8 cellular contexts compared by ENCODE assay signal in genomic region chr1:65255088-65256050, GRCh38. TPM values are rescaled to one million over a fixed set of nuclear protein-coding genes. Genes with fewer than 3 reads are reported as not detected.
DNase-seq lines count a peak whose midpoint lies in the region; ATAC-seq lines count a peak whose summit lies in the region.

No MANE protein-coding gene starts in this region.

- H3K27me3 ChIP-seq in subcutaneous abdominal adipose tissue (ENCODE audit: control insufficient read depth in 5 of 5, insufficient read depth in 4 of 5, low read length in 5 of 5), result peaks cover 0 to 11% (median 0%) of the 10 kb centered on the region in 5 donors

- no peak overlapping the region for H3K27ac ChIP-seq in subcutaneous abdominal adipose tissue (ENCODE audit: low read depth, low read length)

- no peak for ATAC-seq in central memory CD8-positive, alpha-beta T cell (replicated peaks; ENCODE audit: extremely low read depth, poor library complexity, severe bottlenecking)
- ATAC-seq in left colon (peak; percentile 25), esophagus mucosa (no peak)

- H3K4me1 Mint-ChIP-seq in T-helper 1 cell treated with Interleukin-12 subunit alpha and Interleukin-12 subunit beta and Interleukin-4 antibody, amounts not matched to agents 30 μg/mL and 1 μg/mL, for 36 hours (ENCODE audit: low read depth), result peaks cover 27% of the 10 kb centered on the region
- peaks cover 18% of the 10 kb centered on the region for H3K4me1 Mint-ChIP-seq in central memory CD8-positive, alpha-beta T cell

- no peaks in the 10 kb centered on the region for H3K36me3 ChIP-seq in subcutaneous abdominal adipose tissue (ENCODE audit: control insufficient read depth in 5 of 5, insufficient read depth in 5 of 5, low read length in 5 of 5)

- H3K9ac ChIP-seq in subcutaneous abdominal adipose tissue (ENCODE audit: low read length in 5 of 5), result peak overlapping the region in 3 of 5 donors; percentile 65 to 77 (median 71)

- peaks cover 5 to 19% (median 16%) of the 10 kb centered on the region in 5 donors for H3K4me1 ChIP-seq in subcutaneous abdominal adipose tissue (ENCODE audit: control insufficient read depth in 5 of 5, insufficient read depth in 5 of 5, low read length in 5 of 5)

- peaks cover 6% of the 10 kb centered on the region for H3K36me3 Mint-ChIP-seq in T-helper 1 cell treated with Interleukin-12 subunit alpha and Interleukin-12 subunit beta and Interleukin-4 antibody, amounts not matched to agents 30 μg/mL and 1 μg/mL, for 36 hours (ENCODE audit: low read depth)
- H3K36me3 Mint-ChIP-seq in central memory CD8-positive, alpha-beta T cell (ENCODE audit: insufficient read depth), result peaks cover 7% of the 10 kb centered on the region

- no peak for DNase-seq in T-helper 1 cell
- DNase-seq in NCI-H69 (lab: John Stamatoyannopoulos, UW), result peak; percentile 69
- DNase-seq in central memory CD8-positive, alpha-beta T cell (ENCODE audit: low spot score in 2 of 2), result no peak
- peak in 1 of 2 donors; percentile 11 for DNase-seq in left colon
- DNase-seq in iPS-NIHi11 (ENCODE audit: low spot score), result no peak

- no peaks in the 10 kb centered on the region for H3K9me3 Mint-ChIP-seq in T-helper 1 cell treated with Interleukin-12 subunit alpha and Interleukin-12 subunit beta and Interleukin-4 antibody, amounts not matched to agents 30 μg/mL and 1 μg/mL, for 36 hours
- H3K9me3 Mint-ChIP-seq in central memory CD8-positive, alpha-beta T cell, result no peaks in the 10 kb centered on the region

- H3K4me3 ChIP-seq in subcutaneous abdominal adipose tissue (ENCODE audit: low read depth in 1 of 5, low read length in 5 of 5), result peak overlapping the region; percentile 66 to 79 (median 72)

- H3K27ac Mint-ChIP-seq in T-helper 1 cell treated with Interleukin-12 subunit alpha and Interleukin-12 subunit beta and Interleukin-4 antibody, amounts not matched to agents 30 μg/mL and 1 μg/mL, for 36 hours, result peak overlapping the region; percentile 84
- peak overlapping the region; percentile 64 for H3K27ac Mint-ChIP-seq in central memory CD8-positive, alpha-beta T cell (ENCODE audit: low read depth)

- no peaks in the 10 kb centered on the region for H3K9me3 ChIP-seq in subcutaneous abdominal adipose tissue (ENCODE audit: control insufficient read depth in 5 of 5, low read length in 5 of 5)

- peak overlapping the region; percentile 96 for H3K4me3 Mint-ChIP-seq in T-helper 1 cell treated with Interleukin-12 subunit alpha and Interleukin-12 subunit beta and Interleukin-4 antibody, amounts not matched to agents 30 μg/mL and 1 μg/mL, for 36 hours
- H3K4me3 Mint-ChIP-seq in central memory CD8-positive, alpha-beta T cell, result peak overlapping the region; percentile 84

- intact Hi-C loops in left colon (cut with DNase I, micrococcal nuclease), result no loop called here

- peaks cover 22% of the 10 kb centered on the region for H3K27me3 Mint-ChIP-seq in T-helper 1 cell treated with Interleukin-12 subunit alpha and Interleukin-12 subunit beta and Interleukin-4 antibody, amounts not matched to agents 30 μg/mL and 1 μg/mL, for 36 hours (ENCODE audit: low read depth)
- H3K27me3 Mint-ChIP-seq in central memory CD8-positive, alpha-beta T cell, result no peaks in the 10 kb centered on the region

RNA-seq across cellular contexts. Expression of gene DNAJC6, which starts 54.0 kb away (rescaled TPM):
- total RNA-seq in left colon, result 1 to 10 TPM; 2.7 to 3.1 TPM
- total RNA-seq in esophagus mucosa, result 0.20 TPM
